2 cellular contexts compared by ENCODE assay signal in genomic region chr1:33188572-33189275, GRCh38.
TF ChIP-seq lines count a peak whose summit lies in the region.

No MANE protein-coding gene starts in this region.

TF ChIP-seq in HCT116, 20 proteins besides CTCF, POLR2A, EP300 and RAD21:
- TF ChIP-seq CBX3 (IDR thresholded peaks at IDR 0.05; ENCODE audit: low read depth), result no peak
- no peak for TF ChIP-seq YY1 (IDR thresholded peaks at IDR 0.05; ENCODE audit: extremely low read depth, insufficient replicate concordance, low read depth, low read length)
- no peak for TF ChIP-seq SP1 (IDR thresholded peaks at IDR 0.05; ENCODE audit: low read depth)
- TF ChIP-seq POLR2AphosphoS5 (IDR thresholded peaks at IDR 0.05; ENCODE audit: low read depth, low read length), result no peak
- TF ChIP-seq, protein P1, sequence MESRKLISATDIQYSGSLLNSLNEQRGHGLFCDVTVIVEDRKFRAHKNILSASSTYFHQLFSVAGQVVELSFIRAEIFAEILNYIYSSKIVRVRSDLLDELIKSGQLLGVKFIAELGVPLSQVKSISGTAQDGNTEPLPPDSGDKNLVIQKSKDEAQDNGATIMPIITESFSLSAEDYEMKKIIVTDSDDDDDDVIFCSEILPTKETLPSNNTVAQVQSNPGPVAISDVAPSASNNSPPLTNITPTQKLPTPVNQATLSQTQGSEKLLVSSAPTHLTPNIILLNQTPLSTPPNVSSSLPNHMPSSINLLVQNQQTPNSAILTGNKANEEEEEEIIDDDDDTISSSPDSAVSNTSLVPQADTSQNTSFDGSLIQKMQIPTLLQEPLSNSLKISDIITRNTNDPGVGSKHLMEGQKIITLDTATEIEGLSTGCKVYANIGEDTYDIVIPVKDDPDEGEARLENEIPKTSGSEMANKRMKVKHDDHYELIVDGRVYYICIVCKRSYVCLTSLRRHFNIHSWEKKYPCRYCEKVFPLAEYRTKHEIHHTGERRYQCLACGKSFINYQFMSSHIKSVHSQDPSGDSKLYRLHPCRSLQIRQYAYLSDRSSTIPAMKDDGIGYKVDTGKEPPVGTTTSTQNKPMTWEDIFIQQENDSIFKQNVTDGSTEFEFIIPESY (IDR thresholded peaks at IDR 0.05; ENCODE audit: extremely low read depth, insufficient replicate concordance, low read length), result no peak
- no peak for TF ChIP-seq FOSL1 (IDR thresholded peaks at IDR 0.05; ENCODE audit: low read depth)
- no peak for TF ChIP-seq CEBPB (IDR thresholded peaks at IDR 0.05; ENCODE audit: low read depth)
- no peak for TF ChIP-seq ATF3 (IDR thresholded peaks at IDR 0.05)
- TF ChIP-seq JUND (IDR thresholded peaks at IDR 0.05), result no peak
- no peak for TF ChIP-seq SIN3A (IDR thresholded peaks at IDR 0.05; ENCODE audit: low read depth)
- no peak for TF ChIP-seq ZFX (IDR thresholded peaks at IDR 0.05)
- TF ChIP-seq SRF (IDR thresholded peaks at IDR 0.05; ENCODE audit: low read depth), result no peak
- TF ChIP-seq EGR1 (IDR thresholded peaks at IDR 0.05; ENCODE audit: low read depth), result no peak

TF ChIP-seq in K562, 482 proteins besides CTCF, POLR2A, EP300 and RAD21:
- no peak for TF ChIP-seq POLR2AphosphoS2 (IDR thresholded peaks at IDR 0.05; ENCODE audit: low read length)
- peak; percentile 66; the same call in 1 of the 2 replicates for TF ChIP-seq REST (CRISPR knock-in tag; IDR thresholded peaks at IDR 0.05; ENCODE audit: low read depth)
- no peak for TF ChIP-seq IFI16 (CRISPR knock-in tag; IDR thresholded peaks at IDR 0.05)
- TF ChIP-seq FOSL1 (tag; conservative IDR thresholded peaks at IDR 0.05), result peak; percentile 89
- no peak for TF ChIP-seq FUS (optimal IDR thresholded peaks at IDR 0.05; ENCODE audit: low read depth, low read length)
- TF ChIP-seq JUND (IDR thresholded peaks at IDR 0.05; ENCODE audit: borderline replicate concordance, low read depth, low read length), result peak; percentile 57; the same call in 1 of the 2 replicates
- peak; percentile 68; the same call in 2 of the 3 replicates for TF ChIP-seq JUND (tag; IDR thresholded peaks at IDR 0.05; ENCODE audit: borderline replicate concordance, low read depth, low read length)
- peak; percentile 24; the same call in 1 of the 2 replicates for TF ChIP-seq ATF3 (IDR thresholded peaks at IDR 0.05)
- TF ChIP-seq ATF3 (CRISPR knock-in tag; conservative IDR thresholded peaks at IDR 0.05), result no peak
- TF ChIP-seq, protein P2, sequence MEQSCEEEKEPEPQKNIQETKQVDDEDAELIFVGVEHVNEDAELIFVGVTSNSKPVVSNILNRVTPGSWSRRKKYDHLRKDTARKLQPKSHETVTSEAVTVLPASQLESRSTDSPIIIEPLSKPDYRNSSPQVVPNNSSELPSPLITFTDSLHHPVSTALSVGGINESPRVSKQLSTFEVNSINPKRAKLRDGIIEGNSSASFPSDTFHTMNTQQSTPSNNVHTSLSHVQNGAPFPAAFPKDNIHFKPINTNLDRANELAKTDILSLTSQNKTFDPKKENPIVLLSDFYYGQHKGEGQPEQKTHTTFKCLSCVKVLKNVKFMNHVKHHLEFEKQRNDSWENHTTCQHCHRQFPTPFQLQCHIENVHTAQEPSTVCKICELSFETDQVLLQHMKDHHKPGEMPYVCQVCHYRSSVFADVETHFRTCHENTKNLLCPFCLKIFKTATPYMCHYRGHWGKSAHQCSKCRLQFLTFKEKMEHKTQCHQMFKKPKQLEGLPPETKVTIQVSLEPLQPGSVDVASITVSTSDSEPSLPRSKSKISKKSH (CRISPR knock-in tag; IDR thresholded peaks at IDR 0.05), result no peak
- no peak for TF ChIP-seq TAF7 (tag; IDR thresholded peaks at IDR 0.05)
- no peak for TF ChIP-seq TAF15 (IDR thresholded peaks at IDR 0.05; ENCODE audit: low read depth, low read length)
- TF ChIP-seq IRF2 (CRISPR knock-in tag; IDR thresholded peaks at IDR 0.05), result no peak
